ENCODE assay signal across 9 cellular contexts in the genomic region with DNA sequence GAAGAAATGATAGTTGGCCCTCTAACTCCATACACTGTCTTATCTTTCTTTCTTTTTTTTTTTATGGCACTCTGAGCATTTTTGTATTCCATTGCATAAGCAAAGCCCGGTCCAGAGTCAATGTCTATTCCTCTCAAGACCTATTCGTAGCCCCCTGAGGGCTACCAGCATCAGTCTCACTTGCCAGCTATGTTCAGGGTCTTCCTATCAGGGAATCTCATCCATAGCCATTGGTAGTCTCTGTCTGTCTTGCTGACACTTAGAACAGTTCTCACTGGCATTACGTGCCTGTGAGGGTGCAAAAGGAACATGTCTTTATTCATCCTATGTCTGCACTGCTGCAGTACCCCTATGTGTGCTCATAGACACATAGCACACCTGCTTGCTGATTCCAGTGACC.
"Had no signal": no experiment of that assay in that cellular context is flagged by ENCODE, and none has a peak within 500 bp of the region (broad histone marks: within the 10 kb centered on the region; RNA-seq: fewer than 3 reads in every experiment).

No MANE protein-coding gene starts in this region.

- H3K27ac ChIP-seq: HL-60 had no signal

- DNase-seq: GOT3, H7, HFFc6, KG1 had no signal

- FAIRE-seq: HepG2, K562 had no signal

- H3K36me3 ChIP-seq: HAP-1 had no signal

- H3K4me3 ChIP-seq: HAP-1, K562 had no signal

- ATAC-seq: HCT116, HepG2, K562 had no signal

- H3K9me3 Mint-ChIP-seq: HFFc6 had no signal

- H3K27ac Mint-ChIP-seq: HFFc6 had no signal

- H3K4me3 Mint-ChIP-seq: HFFc6 had no signal
